ENCODE assay signal across 12 cellular contexts in genomic region chr3:32384938-32385337, GRCh38. TPM values are rescaled to one million over a fixed set of nuclear protein-coding genes. Genes with fewer than 3 reads are reported as not detected.
DNase-seq lines count a peak whose midpoint lies in the region; ATAC-seq, FAIRE-seq and TF ChIP-seq lines count a peak whose summit lies in the region.
"Had no signal": no experiment of that assay in that cellular context is flagged by ENCODE, and none has a peak within 500 bp of the region (broad histone marks: within the 10 kb centered on the region; RNA-seq: fewer than 3 reads in every experiment).

No MANE protein-coding gene starts in this region.

- DNase-seq in KBM-7 (peak; percentile 93), SK-N-DZ (ENCODE audit: low spot score) (peak; percentile 84), heart left ventricle (peak in 3 of 5 donors; percentile 29 to 41 (median 30)), osteocyte (ENCODE audit: extremely low spot score, unreplicated experiment) (no peak), left colon (no peak), small intestine (no peak)
- DNase-seq: activated CD4-positive, alpha-beta T cell treated with anti-CD3 and anti-CD28 coated beads, Interleukin-2, amount 50 U/mL, for 1 hour; effector memory CD4-positive, alpha-beta T cell; NCI-H187 treated with DMSO at 0.1 percent for 48 hours; SHP77 had no signal

- no peak overlapping the region for H3K4me3 Mint-ChIP-seq in osteocyte (ENCODE audit: unreplicated experiment)

- no peaks in the 10 kb centered on the region for H3K9me3 ChIP-seq in heart left ventricle
- H3K9me3 ChIP-seq in small intestine (ENCODE audit: control insufficient read depth, low read depth) = no peaks in the 10 kb centered on the region

- H3K27me3 Mint-ChIP-seq in osteocyte (ENCODE audit: unreplicated experiment) = peaks cover 12% of the 10 kb centered on the region

- H3K27me3 ChIP-seq in heart left ventricle (peaks cover 0 to 2% (median 0%) of the 10 kb centered on the region in 9 donors), small intestine (ENCODE audit: control insufficient read depth in 2 of 2, insufficient read depth in 2 of 2, low read length in 2 of 2) (no peaks in the 10 kb centered on the region)

- no peak for TF ChIP-seq CTCF in heart left ventricle (IDR thresholded peaks at IDR 0.05)
- no peak for TF ChIP-seq CTCF in osteocyte (IDR thresholded peaks at IDR 0.05)

- H3K4me3 ChIP-seq in heart left ventricle = no peak overlapping the region
- no peak overlapping the region for H3K4me3 ChIP-seq in small intestine (ENCODE audit: low read depth in 1 of 2, low read length in 2 of 2)

- peaks cover 0 to 10% (median 0%) of the 10 kb centered on the region in 12 donors for H3K4me1 ChIP-seq in heart left ventricle
- no peaks in the 10 kb centered on the region for H3K4me1 ChIP-seq in small intestine (ENCODE audit: control insufficient read depth in 2 of 2, insufficient read depth in 1 of 2, low read depth in 1 of 2, low read length in 1 of 2)

- H3K27ac ChIP-seq in heart left ventricle (no peak overlapping the region), small intestine (ENCODE audit: low read depth in 1 of 2, low read length in 1 of 2) (no peak overlapping the region)
- H3K27ac ChIP-seq: HL-60 had no signal

- in situ Hi-C loops in KBM-7 (cut with MboI; ENCODE audit: low pct_unique_long_range_greater_than_20kb, low sequenced_read_pairs) = no loop called here

- H3K27ac Mint-ChIP-seq in osteocyte (ENCODE audit: unreplicated experiment) = peak overlapping the region; percentile 62

- no peaks in the 10 kb centered on the region for H3K9me3 Mint-ChIP-seq in osteocyte (ENCODE audit: unreplicated experiment)

- intact Hi-C loops in heart left ventricle (cut with DNase I) (loop anchor here in 1 of 10 donors (10.0 kb wide), 1 partner anchor 290 kb away; no protein-coding TSS in a partner anchor), left colon (cut with DNase I, micrococcal nuclease) (no loop called here)

- peaks cover 8% of the 10 kb centered on the region for H3K4me1 Mint-ChIP-seq in osteocyte (ENCODE audit: unreplicated experiment)

- no peaks in the 10 kb centered on the region for H3K36me3 Mint-ChIP-seq in osteocyte (ENCODE audit: unreplicated experiment)

- ATAC-seq in heart left ventricle (peak in 3 of 4 donors; percentile 61 to 87 (median 70)), left colon (no peak), GM19452 (IDR thresholded peaks at IDR 0.05; ENCODE audit: unreplicated experiment) (no peak)

- WGBS in heart left ventricle, 4 donors = 21 to 39% (median 29%) methylated on average over 5 of the region's 5 CpGs
- WGBS in small intestine, 3 donors = 23 to 42% (median 37%) methylated on average over 5 of the region's 5 CpGs

- no peak for TF ChIP-seq POLR2A in heart left ventricle (IDR thresholded peaks at IDR 0.05)

- no peaks in the 10 kb centered on the region for H3K36me3 ChIP-seq in heart left ventricle
- no peaks in the 10 kb centered on the region for H3K36me3 ChIP-seq in small intestine (ENCODE audit: control insufficient read depth in 2 of 2, insufficient read depth in 2 of 2, low read length in 2 of 2)

- FAIRE-seq in small intestine (lab: Jason Lieb, UNC) = no peak

RNA-seq across cellular contexts. Expression of gene CMTM7, which starts 6.7 kb away (rescaled TPM):
- polyA plus RNA-seq in SK-N-DZ (2014; cell fraction: cytosol; rRNA removed) = 24.8 and 27.4 TPM in 2 replicates
- 18.6 and 22.5 TPM in 2 replicates for polyA plus RNA-seq in SK-N-DZ (2014; cell fraction: nucleus; rRNA removed)
- total RNA-seq in heart left ventricle = 10 to 100 TPM in 1 of 9 donors, 1 to 10 TPM in 8; 2.3 to 16.8 (median 3.6) TPM
- 1 to 10 TPM; 2.7 to 3.8 TPM for polyA plus RNA-seq in heart left ventricle
- total RNA-seq in osteocyte = 14.7 and 17.8 TPM in 2 replicates
- total RNA-seq in left colon = 1 to 10 TPM; 5.8 to 7.4 TPM
- 1 to 10 TPM; 2.0 to 5.6 (median 3.5) TPM for polyA plus RNA-seq in small intestine

Comparison
In these comparisons a context has a peak if more than half of its experiments do, and no peak if none do; other contexts are left out.
1. DNase-seq: peak in KBM-7 (single experiment), SK-N-DZ (single experiment) and heart left ventricle (3 of 5); none in osteocyte (single experiment), left colon (0 of 2) and small intestine (single experiment).
2. ATAC-seq: peak in heart left ventricle (3 of 4); none in left colon (single experiment) and GM19452 (single experiment).